1 cellular context compared by ENCODE assay signal in the genomic region with DNA sequence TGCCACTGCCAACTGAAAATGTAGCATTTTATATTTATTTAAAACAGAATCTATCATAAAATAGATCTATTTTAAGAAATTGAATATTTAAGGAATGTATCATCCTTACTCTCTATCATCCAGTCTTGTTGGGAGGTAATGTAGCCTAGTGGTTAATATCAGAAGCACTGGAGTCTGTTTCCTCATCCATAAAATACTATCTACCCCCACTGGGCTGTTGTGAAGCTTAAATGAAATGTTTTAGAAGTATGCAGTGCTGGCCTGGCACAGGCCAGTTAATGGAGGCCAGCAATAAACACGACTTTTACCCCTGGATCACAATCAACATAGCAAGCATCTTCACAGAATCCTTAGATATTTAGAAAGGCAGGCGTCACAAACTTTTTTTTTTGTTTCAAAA.
TF ChIP-seq lines count a peak whose summit lies in the region.

No MANE protein-coding gene starts in this region.

TF ChIP-seq in SK-N-SH, 30 proteins besides CTCF, POLR2A, EP300 and RAD21 (continued from another document):
- TF ChIP-seq FOSL2 (IDR thresholded peaks at IDR 0.05; ENCODE audit: borderline replicate concordance, low read depth) (no peak), ELF1 (IDR thresholded peaks at IDR 0.05) (no peak)
- TF ChIP-seq, protein P1, sequence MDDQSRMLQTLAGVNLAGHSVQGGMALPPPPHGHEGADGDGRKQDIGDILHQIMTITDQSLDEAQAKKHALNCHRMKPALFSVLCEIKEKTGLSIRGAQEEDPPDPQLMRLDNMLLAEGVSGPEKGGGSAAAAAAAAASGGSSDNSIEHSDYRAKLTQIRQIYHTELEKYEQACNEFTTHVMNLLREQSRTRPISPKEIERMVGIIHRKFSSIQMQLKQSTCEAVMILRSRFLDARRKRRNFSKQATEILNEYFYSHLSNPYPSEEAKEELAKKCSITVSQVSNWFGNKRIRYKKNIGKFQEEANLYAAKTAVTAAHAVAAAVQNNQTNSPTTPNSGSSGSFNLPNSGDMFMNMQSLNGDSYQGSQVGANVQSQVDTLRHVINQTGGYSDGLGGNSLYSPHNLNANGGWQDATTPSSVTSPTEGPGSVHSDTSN (IDR thresholded peaks at IDR 0.05): no peak
- TF ChIP-seq, protein P2, sequence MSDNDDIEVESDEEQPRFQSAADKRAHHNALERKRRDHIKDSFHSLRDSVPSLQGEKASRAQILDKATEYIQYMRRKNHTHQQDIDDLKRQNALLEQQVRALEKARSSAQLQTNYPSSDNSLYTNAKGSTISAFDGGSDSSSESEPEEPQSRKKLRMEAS (IDR thresholded peaks at IDR 0.05; ENCODE audit: low read depth): no peak
